Comparison of ENCODE assay signal across 8 cellular contexts in the genomic region with DNA sequence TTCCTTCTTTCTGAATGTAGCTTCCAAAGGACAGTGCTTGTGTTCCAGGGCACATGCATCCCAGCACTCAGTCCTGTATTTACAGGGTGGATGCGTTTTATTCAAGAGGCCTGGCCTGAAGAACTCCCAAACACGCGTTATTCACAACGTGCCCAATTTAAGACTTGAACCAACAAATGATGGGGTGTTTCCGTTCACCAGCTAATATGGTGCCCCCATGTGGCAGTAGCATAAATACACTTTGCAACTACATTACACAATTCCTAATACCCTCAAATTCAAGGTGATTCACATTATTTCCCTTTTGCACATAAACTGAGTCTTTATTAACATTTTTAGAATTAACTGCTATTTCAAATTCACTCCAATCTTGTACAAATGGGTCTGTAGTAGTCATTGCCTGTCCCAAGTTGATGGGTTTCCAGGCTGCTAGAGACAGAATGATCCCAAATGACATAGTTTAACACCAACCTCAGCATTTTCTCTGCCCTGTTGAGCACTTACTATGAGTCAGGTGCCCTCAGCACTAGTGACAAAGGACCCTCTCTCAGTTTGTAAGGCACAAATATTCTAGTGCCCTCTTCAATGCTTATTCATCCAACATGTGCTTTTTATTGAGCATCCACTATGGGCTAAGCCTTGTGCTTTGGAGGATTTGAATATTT. TPM values are rescaled to one million over a fixed set of nuclear protein-coding genes. Genes with fewer than 3 reads are reported as not detected.
DNase-seq lines count a peak whose midpoint lies in the region; ATAC-seq and TF ChIP-seq lines count a peak whose summit lies in the region.

No MANE protein-coding gene starts in this region.

- intact Hi-C loops in sciatic nerve (cut with DNase I): no loop called here

- no peaks in the 10 kb centered on the region for H3K36me3 ChIP-seq in Peyer's patch

- no peak for ATAC-seq in sciatic nerve

- no peak for TF ChIP-seq POLR2A in Peyer's patch (IDR thresholded peaks at IDR 0.05)

- H3K27me3 ChIP-seq in Peyer's patch: no peaks in the 10 kb centered on the region

- no peaks in the 10 kb centered on the region for H3K9me3 ChIP-seq in Peyer's patch

- peak; percentile 49 for DNase-seq in A172 (ENCODE audit: low spot score)
- DNase-seq in GM12865 (ENCODE audit: low read depth): peak; percentile 52
- peak in 1 of 3 donors; percentile 61 for DNase-seq in Peyer's patch
- peak; percentile 7 for DNase-seq in foreskin melanocyte
- DNase-seq in retina: no peak
- no peak for DNase-seq in stimulated activated CD4-positive, alpha-beta T cell treated with anti-CD3 and anti-CD28 coated beads, Interleukin-4, amount 100 ng/mL, for 24 hours
- DNase-seq in HuH-7 (ENCODE audit: low spot score): no peak
- no peak for DNase-seq in sciatic nerve (ENCODE audit: low spot score)

- peak overlapping the region in 1 of 4 donors; percentile 28 for H3K27ac ChIP-seq in Peyer's patch

- peaks cover 0 to 19% (median 0%) of the 10 kb centered on the region in 4 donors for H3K4me1 ChIP-seq in Peyer's patch

- TF ChIP-seq CTCF in GM12865 (IDR thresholded peaks at IDR 0.05; ENCODE audit: insufficient read depth, low read depth, low read length, missing control alignments) (peak; percentile 49), Peyer's patch (IDR thresholded peaks at IDR 0.05) (peak in 4 of 6 experiments; percentile 32 to 66 (median 58))

- H3K4me3 ChIP-seq in GM12865 (ENCODE audit: low read depth, low read length) (no peak overlapping the region), Peyer's patch (no peak overlapping the region)

RNA-seq across cellular contexts. Expression of a gene that starts 26.9 kb away (rescaled TPM):
- total RNA-seq in A172 (2014; rRNA removed; shearing (Covaris generic)): 0.91 TPM in 1 of 2 replicates, not detected in the other
- total RNA-seq in Peyer's patch (100 to 1,000 TPM in 3 of 4 donors, 10 to 100 TPM in 1; 19.8 to 173 (median 140) TPM), sciatic nerve (not detected)

RNA-seq across cellular contexts. Expression of a gene that starts 50.7 kb away (rescaled TPM):
- 0.03 and 0.14 TPM in 2 replicates for total RNA-seq in A172 (2014; rRNA removed; shearing (Covaris generic))
- total RNA-seq in Peyer's patch (10 to 100 TPM in 3 of 4 donors, 1 to 10 TPM in 1; 1.7 to 19.8 (median 17.1) TPM), sciatic nerve (0.67 TPM)

Comparison
In these comparisons a context has a peak if more than half of its experiments do, and no peak if none do; other contexts are left out.
1. DNase-seq: peak in A172 (single experiment), GM12865 (single experiment) and foreskin melanocyte (single experiment); none in retina (single experiment), stimulated activated CD4-positive, alpha-beta T cell treated with anti-CD3 and anti-CD28 coated beads, Interleukin-4, amount 100 ng/mL, for 24 hours (single experiment), HuH-7 (single experiment) and sciatic nerve (single experiment).
2. RNA of a gene that starts 26.9 kb away (total RNA-seq): 19.8 to 173 TPM in Peyer's patch; 0.91 TPM in A172 and not detected in sciatic nerve (single experiment); every median in the first group is over 10 times any median in the second.